In the genomic region with DNA sequence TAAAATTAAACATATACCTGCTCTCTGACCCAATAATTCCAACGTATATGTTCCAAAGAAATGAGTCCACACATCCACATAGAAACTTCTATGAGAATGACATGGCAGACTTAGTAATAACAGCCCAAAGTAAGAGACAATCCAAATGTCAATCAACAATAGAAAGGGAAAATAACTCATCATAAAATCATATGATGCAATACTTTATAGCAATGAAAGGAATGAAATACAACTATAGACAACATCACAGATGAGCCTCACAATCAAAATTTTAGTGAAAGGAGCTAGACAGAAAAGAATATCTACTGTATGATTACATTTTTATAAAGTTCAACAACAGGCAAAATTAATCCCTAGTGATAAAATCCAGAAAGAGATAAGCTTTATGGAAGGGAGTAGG, we compare ENCODE assay signal across 22 cellular contexts. TPM values are rescaled to one million over a fixed set of nuclear protein-coding genes. Genes with fewer than 3 reads are reported as not detected.
DNase-seq lines count a peak whose midpoint lies in the region; ATAC-seq, FAIRE-seq and TF ChIP-seq lines count a peak whose summit lies in the region.
"Had no signal": no experiment of that assay in that cellular context is flagged by ENCODE, and none has a peak within 500 bp of the region (broad histone marks: within the 10 kb centered on the region; RNA-seq: fewer than 3 reads in every experiment).

No MANE protein-coding gene starts in this region.

- DNase-seq in HepG2 (ENCODE audit: low spot score) = no peak
- no peak for DNase-seq in right lobe of liver
- no peak for DNase-seq in HEK293T (ENCODE audit: extremely low spot score)
- no peak for DNase-seq in GM12878 (ENCODE audit: low read depth, low spot score)
- no peak for DNase-seq in HPDE6-E6E7 (ENCODE audit: extremely low spot score)
- DNase-seq in activated CD8-positive, alpha-beta memory T cell treated with anti-CD3 and anti-CD28 coated beads, Interleukin-2, amount 50 U/mL, for 4 hours = no peak
- DNase-seq: AML-193; Caco-2; Calu3; CD4-positive, alpha-beta T cell; CD8-positive, alpha-beta T cell; DMS79 treated with DMSO at 0.1 percent for 48 hours; GF-D8 had no signal

- no peak overlapping the region for H3K4me3 ChIP-seq in HepG2 (replicated peaks in 1 of 3; ENCODE audit: insufficient read depth in 1 of 3, low read depth in 2 of 3, low read length in 3 of 3)
- no peak overlapping the region for H3K4me3 ChIP-seq in right lobe of liver
- H3K4me3 ChIP-seq in GM12878 = no peak overlapping the region
- H3K4me3 ChIP-seq: A549; BLaER1 treated with 17β-estradiol and CSF1 and Interleukin-3, amounts not matched to agents 10 nM and 100 nM had no signal

- RAD21 ChIA-PET in GM12878 (lab: Charles Lee; ENCODE audit: unreplicated experiment) = no interaction called here

- H3K4me2 ChIP-seq in HepG2 (ENCODE audit: low read depth, low read length) = no peak overlapping the region
- H3K4me2 ChIP-seq in GM12878 (ENCODE audit: control insufficient read depth, insufficient read depth) = no peak overlapping the region
- H3K4me2 ChIP-seq: A549; BLaER1 treated with 17β-estradiol and CSF1 and Interleukin-3, amounts not matched to agents 10 nM and 100 nM had no signal

- no peaks in the 10 kb centered on the region for H3K36me3 ChIP-seq in HepG2 (replicated peaks in 1 of 2; ENCODE audit: control insufficient read depth in 1 of 2, insufficient read depth in 2 of 2, low read length in 2 of 2)
- no peaks in the 10 kb centered on the region for H3K36me3 ChIP-seq in right lobe of liver
- H3K36me3 ChIP-seq in GM12878 (ENCODE audit: control insufficient read depth in 2 of 2, insufficient read depth in 2 of 2, low read length in 1 of 2) = no peaks in the 10 kb centered on the region
- H3K36me3 ChIP-seq: BLaER1 treated with 17β-estradiol and CSF1 and Interleukin-3, amounts not matched to agents 10 nM and 100 nM had no signal

- no peaks in the 10 kb centered on the region for H3K79me2 ChIP-seq in HepG2 (ENCODE audit: insufficient read depth, low read length)
- H3K79me2 ChIP-seq in GM12878 (ENCODE audit: control insufficient read depth, insufficient read depth, low read length) = no peaks in the 10 kb centered on the region

- POLR2A ChIA-PET in HepG2 (lab: Yijun Ruan, JAX) (no interaction called here), HEK293T (lab: Yijun Ruan, JAX) (no interaction called here), GM12878 (lab: Charles Lee) (no interaction called here)

- no peak for FAIRE-seq in HepG2 (lab: Jason Lieb, UNC)
- peak; percentile 41 for FAIRE-seq in GM12878 (lab: Jason Lieb, UNC)
- FAIRE-seq: A549, D721Med, G401.6, GM12892, GM18507 had no signal

- SMC1A ChIA-PET in GM12878 (lab: Charles Lee; ENCODE audit: uncharacterized antibody, unreplicated experiment) = no interaction called here

- no peak for TF ChIP-seq RAD21 in HepG2 (CRISPR knock-in tag; IDR thresholded peaks at IDR 0.05)
- no peak for TF ChIP-seq RAD21 in GM12878 (IDR thresholded peaks at IDR 0.05; ENCODE audit: insufficient read depth, low read depth, low read length)

- H3K27ac ChIP-seq in HepG2 (ENCODE audit: extremely low read length, insufficient read depth, low read length) (no peak overlapping the region), right lobe of liver (no peak overlapping the region), GM12878 (ENCODE audit: control insufficient read depth, insufficient read depth) (no peak overlapping the region)
- H3K27ac ChIP-seq: 22Rv1; A549; BLaER1 treated with 17β-estradiol and CSF1 and Interleukin-3, amounts not matched to agents 10 nM and 100 nM; C4-2B had no signal

- intact Hi-C loops in HepG2 (cut with micrococcal nuclease; ENCODE audit: unreplicated experiment) = no loop called here
- intact Hi-C loops in right lobe of liver (cut with DNase I) = no loop called here
- intact Hi-C loops in GM12878 (cut with micrococcal nuclease; ENCODE audit: unreplicated experiment) = no loop called here

- ATAC-seq in HepG2 = no peak
- no peak for ATAC-seq in right lobe of liver
- no peak for ATAC-seq in GM12878
- ATAC-seq: A549; CD8-positive, alpha-beta T cell had no signal

- no peak for TF ChIP-seq EP300 in HepG2 (IDR thresholded peaks at IDR 0.05; ENCODE audit: low read depth in 2 of 2, low read length in 2 of 2)
- no peak for TF ChIP-seq EP300 in HepG2 (CRISPR knock-in tag; IDR thresholded peaks at IDR 0.05; ENCODE audit: borderline replicate concordance)
- no peak for TF ChIP-seq EP300 in GM12878 (IDR thresholded peaks at IDR 0.05; ENCODE audit: borderline replicate concordance in 1 of 2, control insufficient read depth in 1 of 2, low read depth in 2 of 2, low read length in 2 of 2)

- H3K27me3 ChIP-seq in HepG2 (ENCODE audit: control insufficient read depth in 1 of 2, insufficient read depth in 2 of 2, low read length in 2 of 2) = no peaks in the 10 kb centered on the region
- no peaks in the 10 kb centered on the region for H3K27me3 ChIP-seq in right lobe of liver
- no peaks in the 10 kb centered on the region for H3K27me3 ChIP-seq in GM12878 (replicated peaks in 1 of 2; ENCODE audit: control insufficient read depth in 2 of 2, insufficient read depth in 2 of 2, low read length in 1 of 2)
- H3K27me3 ChIP-seq: BLaER1 treated with 17β-estradiol and CSF1 and Interleukin-3, amounts not matched to agents 10 nM and 100 nM had no signal

- no peak for TF ChIP-seq CTCF in HepG2 (CRISPR knock-in tag; IDR thresholded peaks at IDR 0.05)
- no peak for TF ChIP-seq CTCF in right lobe of liver (IDR thresholded peaks at IDR 0.05)
- TF ChIP-seq CTCF in GM12878 (IDR thresholded peaks at IDR 0.05 in 2 of 3, conservative IDR thresholded peaks at IDR 0.05 in 1 of 3; ENCODE audit: control insufficient read depth in 2 of 3, extremely low read depth in 1 of 3, insufficient read depth in 1 of 3, low read depth in 3 of 3, low read length in 3 of 3) = no peak

- CTCF ChIA-PET in HepG2 (lab: Yijun Ruan, JAX; ENCODE audit: low intra/inter-chr PET ratio, low total read pairs) = no interaction called here
- CTCF ChIA-PET in HEK293T (lab: Yijun Ruan, JAX) = no interaction called here
- CTCF ChIA-PET in GM12878 (lab: Yijun Ruan, JAX) = no interaction called here

- TF ChIP-seq POLR2A in HepG2 (IDR thresholded peaks at IDR 0.05; ENCODE audit: insufficient read depth in 1 of 2, low read depth in 2 of 2, low read length in 2 of 2) = no peak
- no peak for TF ChIP-seq POLR2A in right lobe of liver (IDR thresholded peaks at IDR 0.05)
- TF ChIP-seq POLR2A in GM12878 (IDR thresholded peaks at IDR 0.05; ENCODE audit: low read depth, low read length) = no peak

- H2AFZ ChIP-seq in HepG2 (ENCODE audit: low read length) (no peak overlapping the region), GM12878 (ENCODE audit: control insufficient read depth, low read depth, low read length) (no peak overlapping the region)

- H3K9ac ChIP-seq in HepG2 (ENCODE audit: insufficient read depth, low read depth, low read length) = no peak overlapping the region
- H3K9ac ChIP-seq in GM12878 (ENCODE audit: control insufficient read depth, insufficient read depth, low read length) = no peak overlapping the region
- H3K9ac ChIP-seq: BLaER1 treated with 17β-estradiol and CSF1 and Interleukin-3, amounts not matched to agents 10 nM and 100 nM had no signal

- WGBS in HepG2 (ENCODE audit: low lambda C conversion rate) = 3% methylated on average over 1 of the region's 1 CpG
- 39% methylated on average over 1 of the region's 1 CpG for WGBS in right lobe of liver (ENCODE audit: insufficient coverage, low coverage, low lambda C conversion rate, missing lambda C conversion rate)
- 29% methylated on average over 1 of the region's 1 CpG for WGBS in GM12878 (ENCODE audit: insufficient coverage, insufficient replicate concordance, low lambda C conversion rate, missing lambda C conversion rate)

- in situ Hi-C loops in HepG2 (cut with HindIII; ENCODE audit: extremely low pct_ligation_motif_present, low pct_unique_long_range_greater_than_20kb) (no loop called here), GM12878 (cut with MboI) (no loop called here)

- BruUV-seq in HepG2 (replicated peaks; lab: Mats Ljungman, UMichigan) (no TSS peak), GM12878 (replicated peaks; lab: Mats Ljungman, UMichigan) (no TSS peak)

- H4K20me1 ChIP-seq in HepG2 (ENCODE audit: insufficient read depth, low read length) = no peaks in the 10 kb centered on the region
- no peaks in the 10 kb centered on the region for H4K20me1 ChIP-seq in GM12878 (ENCODE audit: control insufficient read depth, insufficient read depth)
- H4K20me1 ChIP-seq: BLaER1 treated with 17β-estradiol and CSF1 and Interleukin-3, amounts not matched to agents 10 nM and 100 nM had no signal

- H3K4me1 ChIP-seq in HepG2 (ENCODE audit: insufficient read depth, low read length) (no peaks in the 10 kb centered on the region), right lobe of liver (no peaks in the 10 kb centered on the region), GM12878 (ENCODE audit: control insufficient read depth, insufficient read depth, low read length) (no peaks in the 10 kb centered on the region)
- H3K4me1 ChIP-seq: A549; BLaER1 treated with 17β-estradiol and CSF1 and Interleukin-3, amounts not matched to agents 10 nM and 100 nM had no signal

- H3K9me3 ChIP-seq in HepG2 (ENCODE audit: low read length) (no peaks in the 10 kb centered on the region), right lobe of liver (no peaks in the 10 kb centered on the region), GM12878 (replicated peaks; ENCODE audit: control insufficient read depth, insufficient read depth, low read length) (no peaks in the 10 kb centered on the region)
- H3K9me3 ChIP-seq: A549; BLaER1 treated with 17β-estradiol and CSF1 and Interleukin-3, amounts not matched to agents 10 nM and 100 nM; Caco-2 had no signal

RNA-seq across cellular contexts. Expression of a gene that starts 23.6 kb away (rescaled TPM):
- total RNA-seq in HepG2 (2016; rRNA removed; fragmentation: Illumina TruSeq; extraction: Trizol) = 0.04 TPM in 1 of 2 replicates, not detected in the other
- not detected in 2 replicates for total RNA-seq in HepG2 (2016; cell fraction: cytosol; rRNA removed; fragmentation: Illumina TruSeq; extraction: Trizol; ENCODE audit: low read depth)
- not detected in 2 replicates for total RNA-seq in HepG2 (2016; cell fraction: insoluble cytoplasmic fraction; rRNA removed; fragmentation: Illumina TruSeq; extraction: Trizol)
- not detected in 2 replicates for total RNA-seq in HepG2 (2016; cell fraction: membrane; rRNA removed; fragmentation: Illumina TruSeq; extraction: Trizol)
- total RNA-seq in HepG2 (2016; cell fraction: nucleus; rRNA removed; fragmentation: Illumina TruSeq; extraction: Trizol) = 0.06 TPM in 1 of 2 replicates, not detected in the other
- 0.04 TPM in 1 of 2 replicates, not detected in the other for polyA plus RNA-seq in HepG2 (2011; rRNA removed)
- not detected in 2 replicates for polyA plus RNA-seq in HepG2 (2011; cell fraction: cytosol; rRNA removed)
- polyA plus RNA-seq in HepG2 (2011; cell fraction: nucleus; rRNA removed) = 0.06 and 0.07 TPM in 2 replicates
- not detected in 2 replicates for polyA plus RNA-seq in HepG2 (2012)
- polyA plus RNA-seq in HepG2 (2016; cell fraction: cytosol; fragmentation: Illumina TruSeq; extraction: Trizol; ENCODE audit: low read depth) = not detected in 2 replicates
- polyA plus RNA-seq in HepG2 (2016; cell fraction: insoluble cytoplasmic fraction; fragmentation: Illumina TruSeq; extraction: Trizol; ENCODE audit: low read depth) = not detected in 2 replicates
- not detected in 2 replicates for polyA plus RNA-seq in HepG2 (2016; cell fraction: membrane; fragmentation: Illumina TruSeq; extraction: Trizol; ENCODE audit: low read depth)
- polyA plus RNA-seq in HepG2 (2016; cell fraction: nucleus; fragmentation: Illumina TruSeq; extraction: Trizol; ENCODE audit: insufficient read depth, low read depth) = not detected in 2 replicates
- not detected in 2 replicates for polyA minus RNA-seq in HepG2 (2011; rRNA and poly(A)+ RNA removed; ENCODE audit: low replicate concordance)
- polyA minus RNA-seq in HepG2 (2011; cell fraction: cytosol; rRNA and poly(A)+ RNA removed) = not detected in 2 replicates
- polyA minus RNA-seq in HepG2 (2011; cell fraction: nucleus; rRNA and poly(A)+ RNA removed) = 0.25 and 0.26 TPM in 2 replicates
- total RNA-seq in right lobe of liver = not detected
- 0.10 and 0.12 TPM in 2 replicates for total RNA-seq in GM12878 (2013; cell fraction: nucleolus; rRNA removed)
- total RNA-seq in GM12878 (2014; rRNA removed) = under 0.01 and 0.16 TPM in 2 replicates
- 0.09 and 0.13 TPM in 2 replicates for total RNA-seq in GM12878 (2014; rRNA removed; fragmentation: Illumina TruSeq; extraction: Trizol)
- total RNA-seq in GM12878 (2021) = 0.11 and 0.18 TPM in 2 replicates
- 0.12 TPM for polyA plus RNA-seq in GM12878 (2011; ENCODE audit: low read depth)
- polyA plus RNA-seq in GM12878 (2011; rRNA removed) = 0.04 and 0.06 TPM in 2 replicates
- 0.02 and 0.03 TPM in 2 replicates for polyA plus RNA-seq in GM12878 (2011; cell fraction: cytosol; rRNA removed)
- polyA plus RNA-seq in GM12878 (2011; cell fraction: nucleus; rRNA removed) = 0.12 TPM in 2 replicates
- polyA plus RNA-seq in GM12878 (2012) = 0.16 and 0.21 TPM in 2 replicates
- 0.10 and 0.22 TPM in 2 replicates for polyA plus RNA-seq in GM12878 (2014; fragmentation: Illumina TruSeq; extraction: Trizol)
- polyA plus RNA-seq in GM12878 (2014; fragmentation: Nextera tagmentation; extraction: Ambion mirVana) = under 1 TPM; 0.02 to 0.03 TPM
- polyA plus RNA-seq in GM12878 (2014; rRNA removed) = 0.04 and 0.09 TPM in 2 replicates
- polyA plus RNA-seq in GM12878 (2016; fragmentation: Nextera tagmentation; extraction: Ambion mirVana) = not detected
- polyA minus RNA-seq in GM12878 (2011; rRNA and poly(A)+ RNA removed) = 0.15 TPM in 1 of 2 replicates, not detected in the other
- not detected in 2 replicates for polyA minus RNA-seq in GM12878 (2011; cell fraction: cytosol; rRNA and poly(A)+ RNA removed)
- polyA minus RNA-seq in GM12878 (2011; cell fraction: nucleus; rRNA and poly(A)+ RNA removed) = 0.12 and 0.38 TPM in 2 replicates
- total RNA-seq: A172; CD4-positive, alpha-beta T cell had no signal
